Comparison of ENCODE assay signal across 12 cellular contexts in genomic region chr6:21769405-21769851, GRCh38.
DNase-seq lines count a peak whose midpoint lies in the region; ATAC-seq and TF ChIP-seq lines count a peak whose summit lies in the region.
"Had no signal": no experiment of that assay in that cellular context is flagged by ENCODE, and none has a peak within 500 bp of the region (broad histone marks: within the 10 kb centered on the region; RNA-seq: fewer than 3 reads in every experiment).

No MANE protein-coding gene starts in this region.

- peaks cover 20% of the 10 kb centered on the region for H3K4me1 ChIP-seq in foreskin keratinocyte

- intact Hi-C loops in dorsolateral prefrontal cortex (cut with DNase I) = no loop called here

- ATAC-seq in foreskin keratinocyte (peak; percentile 71), omental fat pad (ENCODE audit: low FRiP score) (peak; percentile 91), GM19467 (IDR thresholded peaks at IDR 0.05; ENCODE audit: unreplicated experiment) (no peak)
- ATAC-seq: HCT116 had no signal

- H3K27me3 ChIP-seq in foreskin keratinocyte = no peaks in the 10 kb centered on the region
- peaks cover 0 to 10% (median 0%) of the 10 kb centered on the region in 45 donors for H3K27me3 ChIP-seq in dorsolateral prefrontal cortex

- DNase-seq in DMS 273 treated with DMSO at 0.1 percent for 48 hours (lab: John Stamatoyannopoulos, UW) (peak; percentile 25), SK-MEL-5 (ENCODE audit: low read depth, low spot score) (peak; percentile 67), foreskin keratinocyte (peak in 1 of 2 donors; percentile 61), omental fat pad (ENCODE audit: low spot score) (no peak), RWPE1 (ENCODE audit: low spot score) (no peak), dorsolateral prefrontal cortex (no peak), HT-29 (ENCODE audit: low spot score) (no peak)
- DNase-seq: activated CD4-positive, alpha-beta memory T cell treated with anti-CD3 and anti-CD28 coated beads for 36 hours; NCI-H2171 had no signal

- in situ Hi-C loops in SK-MEL-5 (cut with HindIII; ENCODE audit: low pct_unique_long_range_greater_than_20kb, low sequenced_read_pairs) = no loop called here

- H3K27ac ChIP-seq in foreskin keratinocyte (no peak overlapping the region), RWPE1 (no peak overlapping the region), dorsolateral prefrontal cortex (no peak overlapping the region)

- TF ChIP-seq CTCF in foreskin keratinocyte (conservative IDR thresholded peaks at IDR 0.05) (no peak), omental fat pad (IDR thresholded peaks at IDR 0.05) (no peak), RWPE1 (conservative IDR thresholded peaks at IDR 0.05; ENCODE audit: low read depth) (no peak), dorsolateral prefrontal cortex (IDR thresholded peaks at IDR 0.05 in 54 of 56, conservative IDR thresholded peaks at IDR 0.05 in 2 of 56; ENCODE audit: low read depth in 1 of 56, partially characterized antibody in 56 of 56) (no peak)

- POLR2A ChIA-PET in RWPE1 (lab: Yijun Ruan, JAX; ENCODE audit: low non-redundant PET) = no interaction called here

- no peak overlapping the region for H3K4me3 ChIP-seq in dorsolateral prefrontal cortex
- H3K4me3 ChIP-seq: skin epidermis had no signal

- CTCF ChIA-PET in RWPE1 (lab: Yijun Ruan, JAX) = interaction anchor here (0.6 kb wide), 2 partner anchors 9 to 197 kb away, joined by 3 read pairs; no protein-coding TSS in a partner anchor

Comparison
In these comparisons a context has a peak if more than half of its experiments do, and no peak if none do; other contexts are left out.
1. DNase-seq: peak in DMS 273 treated with DMSO at 0.1 percent for 48 hours (single experiment) and SK-MEL-5 (single experiment); none in omental fat pad (single experiment), RWPE1 (single experiment), dorsolateral prefrontal cortex (0 of 10) and HT-29 (single experiment).